Comparison of ENCODE assay signal across 8 cellular contexts in genomic region chr2:202034249-202035088, GRCh38. TPM values are rescaled to one million over a fixed set of nuclear protein-coding genes. Genes with fewer than 3 reads are reported as not detected.
DNase-seq lines count a peak whose midpoint lies in the region; ATAC-seq lines count a peak whose summit lies in the region.

No MANE protein-coding gene starts in this region.

- DNase-seq in NCI-H2171 treated with DMSO at 0.1 percent for 48 hours (lab: John Stamatoyannopoulos, UW) (peak; percentile 47), NCI-H2171 (lab: John Stamatoyannopoulos, UW) (no peak), RPMI7951 (ENCODE audit: low read depth) (peak; percentile 38), astrocyte of the hippocampus (ENCODE audit: low read depth, low spot score) (peak; percentile 73), NOMO-1 (lab: John Stamatoyannopoulos, UW; ENCODE audit: unreplicated experiment in 2 of 2) (no peak)
- DNase-seq in stimulated activated CD4-positive, alpha-beta T cell treated with anti-CD3 and anti-CD28 coated beads, Interleukin-15, amount 100 ng/mL, for 24 hours = peak; percentile 43

- peak; percentile 5 for ATAC-seq in HG02943 (IDR thresholded peaks at IDR 0.05; ENCODE audit: low read depth, unreplicated experiment)

- peak overlapping the region; percentile 91 for H3K4me3 ChIP-seq in iPS-18c (ENCODE audit: insufficient read depth, low read depth, low read length)

- no peaks in the 10 kb centered on the region for H3K9me3 ChIP-seq in iPS-18c (ENCODE audit: control insufficient read depth, insufficient read depth, low read length)

RNA-seq across cellular contexts. Expression of gene FZD7, which starts 0.8 kb away (rescaled TPM):
- total RNA-seq in RPMI7951 (2014; rRNA removed; shearing (Covaris generic)) = 29.4 and 32.4 TPM in 2 replicates

RNA-seq across cellular contexts. Expression of gene KIAA2012, which starts 38.6 kb away (rescaled TPM):
- total RNA-seq in RPMI7951 (2014; rRNA removed; shearing (Covaris generic)) = under 0.01 TPM in 1 of 2 replicates, not detected in the other

Comparison
In these comparisons a context has a peak if more than half of its experiments do, and no peak if none do; other contexts are left out.
1. DNase-seq: peak in NCI-H2171 treated with DMSO at 0.1 percent for 48 hours (single experiment), RPMI7951 (single experiment), astrocyte of the hippocampus (single experiment) and stimulated activated CD4-positive, alpha-beta T cell treated with anti-CD3 and anti-CD28 coated beads, Interleukin-15, amount 100 ng/mL, for 24 hours (single experiment); none in NCI-H2171 (single experiment) and NOMO-1 (0 of 2).